1 cellular context compared by ENCODE assay signal in the genomic region with DNA sequence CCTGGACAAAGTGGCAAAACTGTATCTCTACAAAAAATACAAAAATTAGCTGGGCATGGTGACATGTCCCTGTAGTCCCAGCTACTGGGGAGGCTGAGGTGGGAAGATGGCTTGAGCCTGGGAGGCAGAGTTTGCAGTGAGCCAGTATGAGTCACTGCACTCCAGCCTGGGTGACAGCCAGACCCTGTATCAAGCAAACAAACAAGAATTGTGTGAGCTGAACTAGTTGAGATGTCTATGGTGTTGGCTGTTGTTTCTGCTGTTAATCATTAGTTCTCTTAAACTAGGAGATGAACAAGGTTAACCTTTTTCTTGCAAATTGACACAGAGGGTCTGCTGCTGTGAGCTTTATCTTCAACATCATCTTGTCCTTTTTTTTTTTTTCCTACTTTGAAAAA.
TF ChIP-seq lines count a peak whose summit lies in the region.

No MANE protein-coding gene starts in this region.

TF ChIP-seq in GM23338, 12 proteins besides CTCF, POLR2A, EP300 and RAD21 (continued from another document):
- TF ChIP-seq ZNF462 (CRISPR knock-in tag; IDR thresholded peaks at IDR 0.05) (no peak), ETS1 (IDR thresholded peaks at IDR 0.05) (no peak), ZNF331 (CRISPR knock-in tag; IDR thresholded peaks at IDR 0.05; ENCODE audit: low read depth) (no peak), ZNF114 (CRISPR knock-in tag; IDR thresholded peaks at IDR 0.05) (no peak), JUNB (IDR thresholded peaks at IDR 0.05; ENCODE audit: unreplicated experiment) (no peak), EZH2phosphoT487 (IDR thresholded peaks at IDR 0.05; ENCODE audit: unreplicated experiment) (no peak), STAT1 (IDR thresholded peaks at IDR 0.05; ENCODE audit: unreplicated experiment) (no peak), EZH2 (IDR thresholded peaks at IDR 0.05; ENCODE audit: low read depth, unreplicated experiment) (no peak), NANOG (IDR thresholded peaks at IDR 0.05; ENCODE audit: borderline replicate concordance) (no peak), CREB1 (CRISPR knock-in tag; IDR thresholded peaks at IDR 0.05; ENCODE audit: low read depth) (no peak)
- TF ChIP-seq, protein P1, sequence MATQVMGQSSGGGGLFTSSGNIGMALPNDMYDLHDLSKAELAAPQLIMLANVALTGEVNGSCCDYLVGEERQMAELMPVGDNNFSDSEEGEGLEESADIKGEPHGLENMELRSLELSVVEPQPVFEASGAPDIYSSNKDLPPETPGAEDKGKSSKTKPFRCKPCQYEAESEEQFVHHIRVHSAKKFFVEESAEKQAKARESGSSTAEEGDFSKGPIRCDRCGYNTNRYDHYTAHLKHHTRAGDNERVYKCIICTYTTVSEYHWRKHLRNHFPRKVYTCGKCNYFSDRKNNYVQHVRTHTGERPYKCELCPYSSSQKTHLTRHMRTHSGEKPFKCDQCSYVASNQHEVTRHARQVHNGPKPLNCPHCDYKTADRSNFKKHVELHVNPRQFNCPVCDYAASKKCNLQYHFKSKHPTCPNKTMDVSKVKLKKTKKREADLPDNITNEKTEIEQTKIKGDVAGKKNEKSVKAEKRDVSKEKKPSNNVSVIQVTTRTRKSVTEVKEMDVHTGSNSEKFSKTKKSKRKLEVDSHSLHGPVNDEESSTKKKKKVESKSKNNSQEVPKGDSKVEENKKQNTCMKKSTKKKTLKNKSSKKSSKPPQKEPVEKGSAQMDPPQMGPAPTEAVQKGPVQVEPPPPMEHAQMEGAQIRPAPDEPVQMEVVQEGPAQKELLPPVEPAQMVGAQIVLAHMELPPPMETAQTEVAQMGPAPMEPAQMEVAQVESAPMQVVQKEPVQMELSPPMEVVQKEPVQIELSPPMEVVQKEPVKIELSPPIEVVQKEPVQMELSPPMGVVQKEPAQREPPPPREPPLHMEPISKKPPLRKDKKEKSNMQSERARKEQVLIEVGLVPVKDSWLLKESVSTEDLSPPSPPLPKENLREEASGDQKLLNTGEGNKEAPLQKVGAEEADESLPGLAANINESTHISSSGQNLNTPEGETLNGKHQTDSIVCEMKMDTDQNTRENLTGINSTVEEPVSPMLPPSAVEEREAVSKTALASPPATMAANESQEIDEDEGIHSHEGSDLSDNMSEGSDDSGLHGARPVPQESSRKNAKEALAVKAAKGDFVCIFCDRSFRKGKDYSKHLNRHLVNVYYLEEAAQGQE (IDR thresholded peaks at IDR 0.05; ENCODE audit: unreplicated experiment) = no peak
